12 cellular contexts compared by ENCODE assay signal in the genomic region with DNA sequence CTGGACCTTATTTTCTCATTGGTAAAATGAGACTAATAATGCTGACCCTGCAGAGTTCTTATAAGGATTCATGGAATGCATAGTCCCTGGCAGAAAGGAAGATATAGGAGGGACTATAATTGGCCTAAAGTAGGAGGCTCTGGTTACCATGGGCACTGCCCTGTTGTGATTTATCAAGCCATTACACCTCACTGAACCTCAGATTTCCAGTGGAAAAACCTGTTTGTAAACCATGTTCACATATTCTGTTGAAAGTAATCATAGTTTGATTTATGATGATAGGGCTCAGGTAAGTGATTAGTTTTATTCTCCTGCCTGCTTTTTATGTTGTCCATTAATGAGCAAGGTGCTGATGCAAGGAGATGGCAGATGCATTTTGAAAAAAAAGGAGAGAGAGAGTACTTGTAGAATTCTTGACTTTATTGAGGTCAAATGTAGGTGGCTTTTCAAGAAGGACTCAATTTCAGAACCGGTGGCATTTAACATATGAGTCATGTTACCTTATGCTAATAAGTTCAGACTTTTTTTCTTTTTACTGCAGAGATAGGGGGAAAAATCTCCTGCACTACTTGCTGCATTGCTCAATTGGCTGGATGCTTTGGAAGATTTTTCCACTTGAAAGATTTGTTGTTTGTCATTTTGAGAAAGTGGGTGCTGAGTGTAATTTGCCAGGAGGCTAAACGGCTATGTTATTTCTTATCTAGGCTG. TPM values are rescaled to one million over a fixed set of nuclear protein-coding genes. Genes with fewer than 3 reads are reported as not detected.
A peak's percentile ranks its signal among the peaks of the same experiment; 100 is the strongest.
DNase-seq lines count a peak whose midpoint lies in the region; ATAC-seq, FAIRE-seq and TF ChIP-seq lines count a peak whose summit lies in the region.
"Had no signal": no experiment of that assay in that cellular context is flagged by ENCODE, and none has a peak within 500 bp of the region (broad histone marks: within the 10 kb centered on the region; RNA-seq: fewer than 3 reads in every experiment).

No MANE protein-coding gene starts in this region.

- CTCF ChIA-PET in A549 (lab: Yijun Ruan, JAX), result interaction anchor here (1.2 to 2.5 kb wide), 3 partner anchors 8 to 18 kb away, joined by 4 to 12 read pairs (median 5); no protein-coding TSS in a partner anchor

- no peak for TF ChIP-seq RAD21 in A549 (conservative IDR thresholded peaks at IDR 0.05 in 1 of 2, IDR thresholded peaks at IDR 0.05 in 1 of 2)

- peak in 1 of 2 experiments; percentile 36; a peak in 1 of 6 replicates for ATAC-seq in A549
- ATAC-seq: WTC11 had no signal

- H3K4me1 ChIP-seq in A549, result peaks cover 72% of the 10 kb centered on the region

- DNase-seq in A549 (ENCODE audit: low read depth in 1 of 2, low spot score in 1 of 2), result no peak
- peak; percentile 65 for DNase-seq in ELR (ENCODE audit: low read depth)
- peak; percentile 45 for DNase-seq in iPS-NIHi11 (ENCODE audit: low spot score)
- no peak for DNase-seq in LoVo (ENCODE audit: low spot score)
- DNase-seq in NOMO-1 treated with dmso at 0.1 percent for 144 hours (lab: John Stamatoyannopoulos, UW; ENCODE audit: unreplicated experiment), result no peak
- no peak for DNase-seq in GM12892 (ENCODE audit: insufficient read length)
- no peak for DNase-seq in DMS153 treated with DMSO at 0.1 percent for 48 hours (lab: John Stamatoyannopoulos, UW; ENCODE audit: unreplicated experiment)
- DNase-seq: GF-D8, MV-4-11 had no signal

- no peak for TF ChIP-seq EP300 in A549 (IDR thresholded peaks at IDR 0.05)

- POLR2A ChIA-PET in A549 (lab: Yijun Ruan, JAX), result no interaction called here

- WGBS in A549 (ENCODE audit: missing lambda C conversion rate), result 3% methylated on average over 2 of the region's 2 CpGs

- TF ChIP-seq CTCF in A549 (IDR thresholded peaks at IDR 0.05) (no peak), VCaP (conservative IDR thresholded peaks at IDR 0.05) (no peak)

- H3K4me3 ChIP-seq in A549, result no peak overlapping the region

- no peak for FAIRE-seq in A549 (lab: Jason Lieb, UNC)
- FAIRE-seq in GM12892 (lab: Jason Lieb, UNC), result no peak
- FAIRE-seq: endometrium had no signal

- no peak for TF ChIP-seq POLR2A in A549 (IDR thresholded peaks at IDR 0.05; ENCODE audit: low read length)
- no peak for TF ChIP-seq POLR2A in GM12892 (IDR thresholded peaks at IDR 0.05; ENCODE audit: low read depth, low read length)

- peak overlapping the region; percentile 54 for H3K4me2 ChIP-seq in A549

- H3K27ac ChIP-seq in A549, result peak overlapping the region; percentile 89 to 93
- H3K27ac ChIP-seq in VCaP, result peak overlapping the region; percentile 28; the same call in 1 of the 2 replicates

- H3K9me3 ChIP-seq in A549, result no peaks in the 10 kb centered on the region

TF ChIP-seq in A549, 52 proteins besides CTCF, POLR2A, EP300 and RAD21:
- TF ChIP-seq, protein P1, sequence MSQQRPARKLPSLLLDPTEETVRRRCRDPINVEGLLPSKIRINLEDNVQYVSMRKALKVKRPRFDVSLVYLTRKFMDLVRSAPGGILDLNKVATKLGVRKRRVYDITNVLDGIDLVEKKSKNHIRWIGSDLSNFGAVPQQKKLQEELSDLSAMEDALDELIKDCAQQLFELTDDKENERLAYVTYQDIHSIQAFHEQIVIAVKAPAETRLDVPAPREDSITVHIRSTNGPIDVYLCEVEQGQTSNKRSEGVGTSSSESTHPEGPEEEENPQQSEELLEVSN (IDR thresholded peaks at IDR 0.05; ENCODE audit: borderline replicate concordance, low read depth), result no peak
- TF ChIP-seq MAZ (IDR thresholded peaks at IDR 0.05; ENCODE audit: borderline replicate concordance, low read depth, low read length) (no peak), HDAC2 (IDR thresholded peaks at IDR 0.05) (no peak), HES2 (IDR thresholded peaks at IDR 0.05) (no peak), KDM5A (IDR thresholded peaks at IDR 0.05) (no peak), MAFK (IDR thresholded peaks at IDR 0.05; ENCODE audit: partially characterized antibody) (peak; percentile 78), ESRRA (IDR thresholded peaks at IDR 0.05; ENCODE audit: borderline replicate concordance, low read length) (no peak), TFCP2L1 (CRISPR knock-in tag; IDR thresholded peaks at IDR 0.05) (no peak), POLR2AphosphoS2 (conservative IDR thresholded peaks at IDR 0.05; ENCODE audit: low read length) (no peak), RARB (CRISPR knock-in tag; IDR thresholded peaks at IDR 0.05) (no peak), CEBPB (IDR thresholded peaks at IDR 0.05) (peak in 1 of 2 experiments; percentile 48; a peak in 2 of 4 replicates), MYC (IDR thresholded peaks at IDR 0.05; ENCODE audit: borderline replicate concordance, low read length) (no peak), FOSL2 (IDR thresholded peaks at IDR 0.05) (no peak), FOSL2 (CRISPR knock-in tag; IDR thresholded peaks at IDR 0.05) (peak; percentile 16; the same call in 1 of the 2 replicates), HOXB5 (CRISPR knock-in tag; IDR thresholded peaks at IDR 0.05) (no peak)
- TF ChIP-seq, protein P2, sequence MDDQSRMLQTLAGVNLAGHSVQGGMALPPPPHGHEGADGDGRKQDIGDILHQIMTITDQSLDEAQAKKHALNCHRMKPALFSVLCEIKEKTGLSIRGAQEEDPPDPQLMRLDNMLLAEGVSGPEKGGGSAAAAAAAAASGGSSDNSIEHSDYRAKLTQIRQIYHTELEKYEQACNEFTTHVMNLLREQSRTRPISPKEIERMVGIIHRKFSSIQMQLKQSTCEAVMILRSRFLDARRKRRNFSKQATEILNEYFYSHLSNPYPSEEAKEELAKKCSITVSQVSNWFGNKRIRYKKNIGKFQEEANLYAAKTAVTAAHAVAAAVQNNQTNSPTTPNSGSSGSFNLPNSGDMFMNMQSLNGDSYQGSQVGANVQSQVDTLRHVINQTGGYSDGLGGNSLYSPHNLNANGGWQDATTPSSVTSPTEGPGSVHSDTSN (IDR thresholded peaks at IDR 0.05), result no peak

RNA-seq across cellular contexts. Expression of gene NF2, which starts 14.6 kb away (rescaled TPM):
- 16.5 and 23.7 TPM in 2 replicates for polyA plus RNA-seq in A549 (2011; rRNA removed)
- 13.8 and 17.9 TPM in 2 replicates for polyA plus RNA-seq in A549 (2012; cell fraction: cytosol; rRNA removed)
- 18.8 and 19.0 TPM in 2 replicates for polyA plus RNA-seq in A549 (2012; cell fraction: nucleus; rRNA removed)
- 14.4 to 17.1 TPM (median 15.9 TPM) in 3 replicates for polyA plus RNA-seq in A549 (2017; fragmentation: RNase III; extraction: RNeasy Plus Mini Kit Qiagen cat#74134 plus additional on column Dnase treatment)
- polyA minus RNA-seq in A549 (2011; rRNA and poly(A)+ RNA removed), result 26.2 and 33.8 TPM in 2 replicates
- 10.3 TPM for polyA plus RNA-seq in GM12892 (2012; ENCODE audit: missing spikeins)

RNA-seq across cellular contexts. Expression of gene NIPSNAP1, which starts 37.2 kb away (rescaled TPM):
- 68.6 and 77.2 TPM in 2 replicates for polyA plus RNA-seq in A549 (2011; rRNA removed)
- polyA plus RNA-seq in A549 (2012; cell fraction: cytosol; rRNA removed), result 60.6 and 70.7 TPM in 2 replicates
- 41.3 and 43.8 TPM in 2 replicates for polyA plus RNA-seq in A549 (2012; cell fraction: nucleus; rRNA removed)
- 80.5 to 86.1 TPM (median 85.5 TPM) in 3 replicates for polyA plus RNA-seq in A549 (2017; fragmentation: RNase III; extraction: RNeasy Plus Mini Kit Qiagen cat#74134 plus additional on column Dnase treatment)
- 37.2 and 58.9 TPM in 2 replicates for polyA minus RNA-seq in A549 (2011; rRNA and poly(A)+ RNA removed)
- 86.7 TPM for polyA plus RNA-seq in GM12892 (2012; ENCODE audit: missing spikeins)

Comparison
In these comparisons a context has a peak if more than half of its experiments do, and no peak if none do; other contexts are left out.
1. DNase-seq: peak in ELR (single experiment) and iPS-NIHi11 (single experiment); none in A549 (0 of 2), LoVo (single experiment), NOMO-1 treated with dmso at 0.1 percent for 144 hours (single experiment), GM12892 (single experiment) and DMS153 treated with DMSO at 0.1 percent for 48 hours (single experiment).